In the genomic region with DNA sequence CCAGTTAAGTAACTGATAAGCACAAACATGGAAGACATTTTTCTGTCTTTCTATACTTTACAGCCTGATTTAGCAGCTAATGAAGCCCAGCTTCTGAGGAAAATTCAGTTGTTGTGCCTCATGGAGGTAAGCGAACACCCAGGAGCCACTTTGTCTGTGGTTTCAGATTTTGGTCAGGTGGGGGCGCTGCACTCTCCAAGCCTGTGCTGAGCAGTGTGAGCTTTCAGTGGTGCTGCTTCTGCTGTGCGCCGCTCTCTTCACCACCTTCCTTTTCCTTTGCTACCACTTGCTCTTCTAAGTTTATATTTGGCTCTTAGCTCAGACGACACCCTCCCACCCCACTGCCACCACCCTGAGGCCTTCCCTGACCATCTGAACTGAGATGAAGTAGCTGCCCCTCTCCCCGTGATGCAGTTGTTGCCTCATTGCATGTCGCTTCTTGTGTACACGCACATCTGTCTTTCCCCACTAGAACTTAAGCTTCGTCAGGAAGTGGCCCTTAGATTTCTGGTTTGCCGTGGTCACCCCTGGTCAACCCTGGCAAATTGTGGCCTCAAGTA, we compare ENCODE assay signal across 10 cellular contexts. TPM values are rescaled to one million over a fixed set of nuclear protein-coding genes. Genes with fewer than 3 reads are reported as not detected.
DNase-seq lines count a peak whose midpoint lies in the region; ATAC-seq, FAIRE-seq and TF ChIP-seq lines count a peak whose summit lies in the region.
"Had no signal": no experiment of that assay in that cellular context is flagged by ENCODE, and none has a peak within 500 bp of the region (broad histone marks: within the 10 kb centered on the region; RNA-seq: fewer than 3 reads in every experiment).

No MANE protein-coding gene starts in this region.

- H3K27me3 ChIP-seq in pancreas (no peaks in the 10 kb centered on the region), upper lobe of right lung (no peaks in the 10 kb centered on the region)
- H3K27me3 ChIP-seq: BLaER1 treated with 17β-estradiol and CSF1 and Interleukin-3, amounts not matched to agents 10 nM and 100 nM had no signal

- ATAC-seq in pancreas (peak; percentile 83 to 94 (median 86)), upper lobe of right lung (peak; percentile 91)

- H3K27ac ChIP-seq in pancreas (no peak overlapping the region), upper lobe of right lung (no peak overlapping the region)

- H3K9me3 ChIP-seq in pancreas, result no peaks in the 10 kb centered on the region
- H3K9me3 ChIP-seq in upper lobe of right lung, result no peaks in the 10 kb centered on the region
- H3K9me3 ChIP-seq: BLaER1 treated with 17β-estradiol and CSF1 and Interleukin-3, amounts not matched to agents 10 nM and 100 nM had no signal

- H3K36me3 ChIP-seq in pancreas, result peaks cover 0 to 38% (median 10%) of the 10 kb centered on the region in 3 donors
- H3K36me3 ChIP-seq in upper lobe of right lung, result peaks cover 75% of the 10 kb centered on the region

- FAIRE-seq in pancreas (lab: Jason Lieb, UNC), result no peak

- H3K4me1 ChIP-seq in pancreas (no peaks in the 10 kb centered on the region), upper lobe of right lung (no peaks in the 10 kb centered on the region)

- DNase-seq in NCI-H1417 (lab: John Stamatoyannopoulos, UW), result peak in 2 of 3 experiments; percentile 8 to 15
- no peak for DNase-seq in NCI-H1417 treated with DMSO at 0.1 percent for 48 hours (lab: John Stamatoyannopoulos, UW)
- DNase-seq in NOMO-1 treated with dmso at 0.1 percent for 144 hours (lab: John Stamatoyannopoulos, UW; ENCODE audit: unreplicated experiment), result peak; percentile 27
- peak; percentile 86 for DNase-seq in activated T-cell treated with anti-CD3 and anti-CD28 coated beads, Interleukin-2, amount 50 U/mL, for 1 hour
- peak; percentile 59 for DNase-seq in fibroblast of peridontal ligament (ENCODE audit: extremely low read depth)
- DNase-seq in pancreas, result peak in 5 of 6 donors; percentile 31 to 74 (median 50)
- DNase-seq in upper lobe of right lung, result no peak
- DNase-seq in NCI-H2029 treated with DMSO at 0.1 percent for 48 hours (lab: John Stamatoyannopoulos, UW), result no peak

- intact Hi-C loops in pancreas (cut with DNase I), result no loop called here
- intact Hi-C loops in upper lobe of right lung (cut with DNase I), result no loop called here

- WGBS in pancreas, 2 donors, result 82 to 83% methylated on average over 10 of the region's 10 CpGs

- H3K4me3 ChIP-seq in pancreas (no peak overlapping the region), upper lobe of right lung (no peak overlapping the region)
- H3K4me3 ChIP-seq: BLaER1 treated with 17β-estradiol and CSF1 and Interleukin-3, amounts not matched to agents 10 nM and 100 nM had no signal

- TF ChIP-seq CTCF in pancreas (IDR thresholded peaks at IDR 0.05), result peak in 2 of 4 donors; percentile 31 to 45
- peak; percentile 67 for TF ChIP-seq CTCF in upper lobe of right lung (IDR thresholded peaks at IDR 0.05)

RNA-seq across cellular contexts. Expression of a gene that starts 14.0 kb away (rescaled TPM):
- 10 to 100 TPM; 35.5 to 48.3 (median 41.9) TPM for total RNA-seq in pancreas
- 100 to 1,000 TPM in 1 of 2 donors, 10 to 100 TPM in 1; 97.5 to 118 TPM for polyA plus RNA-seq in pancreas
- 89.9 TPM for total RNA-seq in upper lobe of right lung

RNA-seq across cellular contexts. Expression of a gene that starts 14.7 kb away (rescaled TPM):
- total RNA-seq in pancreas (10 to 100 TPM in 4 of 6 donors, 1 to 10 TPM in 2; 7.7 to 13.2 (median 10.9) TPM), upper lobe of right lung (15.7 TPM)
- 10 to 100 TPM; 21.4 to 25.1 TPM for polyA plus RNA-seq in pancreas

RNA-seq across cellular contexts. Expression of a gene that starts 27.4 kb away (rescaled TPM):
- total RNA-seq in pancreas (under 1 TPM in 4 of 6 donors, not detected in 2; 0.19 to 0.23 (median 0.20) TPM), upper lobe of right lung (1.7 TPM)
- polyA plus RNA-seq in pancreas, result under 1 TPM; 0.05 to 0.08 TPM
- total RNA-seq: glomerular endothelial cell had no signal

RNA-seq across cellular contexts. Expression of a gene that starts 38.1 kb away (rescaled TPM):
- total RNA-seq in pancreas (100 to 1,000 TPM in 4 of 6 donors, 10 to 100 TPM in 1, 1 to 10 TPM in 1; 8.9 to 534 (median 198) TPM), upper lobe of right lung (105 TPM)
- 1,000 to 10,000 TPM; 1,516 to 4,700 TPM for polyA plus RNA-seq in pancreas

RNA-seq across cellular contexts. Expression of a gene that starts 43.3 kb away (rescaled TPM):
- total RNA-seq in pancreas, result 10 to 100 TPM; 29.7 to 49.3 (median 40.9) TPM
- polyA plus RNA-seq in pancreas, result 10 to 100 TPM; 39.6 to 47.1 TPM
- 91.8 TPM for total RNA-seq in upper lobe of right lung

Comparison
In these comparisons a context has a peak if more than half of its experiments do, and no peak if none do; other contexts are left out.
1. DNase-seq: peak in NCI-H1417 (2 of 3), NOMO-1 treated with dmso at 0.1 percent for 144 hours (single experiment), activated T-cell treated with anti-CD3 and anti-CD28 coated beads, Interleukin-2, amount 50 U/mL, for 1 hour (single experiment), fibroblast of peridontal ligament (single experiment) and pancreas (5 of 6); none in NCI-H1417 treated with DMSO at 0.1 percent for 48 hours (single experiment), upper lobe of right lung (single experiment) and NCI-H2029 treated with DMSO at 0.1 percent for 48 hours (single experiment).